ENCODE assay signal across 8 cellular contexts in genomic region chr7:124152859-124153692, GRCh38.
DNase-seq lines count a peak whose midpoint lies in the region; ATAC-seq, FAIRE-seq and TF ChIP-seq lines count a peak whose summit lies in the region.

No MANE protein-coding gene starts in this region.

- peaks cover 6% of the 10 kb centered on the region for H3K4me1 ChIP-seq in A673 (ENCODE audit: insufficient read depth, low read length, poor library complexity, severe bottlenecking)
- no peaks in the 10 kb centered on the region for H3K4me1 ChIP-seq in Karpas-422 (ENCODE audit: low read length)
- no peaks in the 10 kb centered on the region for H3K4me1 ChIP-seq in HepG2 (ENCODE audit: insufficient read depth, low read length)

- CTCF ChIA-PET in A673 (lab: Charles Lee): no interaction called here
- CTCF ChIA-PET in WTC11 (lab: Charles Lee): no interaction called here
- CTCF ChIA-PET in HepG2 (lab: Yijun Ruan, JAX; ENCODE audit: low intra/inter-chr PET ratio, low total read pairs): interaction anchor here (0.7 to 1.4 kb wide), 3 partner anchors 632 to 703 kb away, joined by 4 to 7 read pairs (median 5); no protein-coding TSS in a partner anchor

- no peak for TF ChIP-seq EP300 in HepG2 (IDR thresholded peaks at IDR 0.05; ENCODE audit: low read depth in 2 of 2, low read length in 2 of 2)
- no peak for TF ChIP-seq EP300 in HepG2 (CRISPR knock-in tag; IDR thresholded peaks at IDR 0.05; ENCODE audit: borderline replicate concordance)

- WGBS in HepG2 (ENCODE audit: low lambda C conversion rate): 0% methylated on average over 1 of the region's 1 CpG

- H3K4me1 Mint-ChIP-seq in WTC11: peaks cover 10% of the 10 kb centered on the region
- H3K4me1 Mint-ChIP-seq in activated CD4-positive, alpha-beta T cell treated with anti-CD3 and anti-CD28 coated beads, Interleukin-2, amount 10 ng/mL, durations not matched to agents 24 days and 14 days: no peaks in the 10 kb centered on the region

- in situ Hi-C loops in HepG2 (cut with HindIII; ENCODE audit: extremely low pct_ligation_motif_present, low pct_unique_long_range_greater_than_20kb): loop anchor here (5.0 to 10.0 kb wide), 2 partner anchors 629 to 702 kb away; no protein-coding TSS in a partner anchor

- intact Hi-C loops in A673 (cut with micrococcal nuclease; ENCODE audit: unreplicated experiment): loop anchor here (5.0 kb wide), 3 partner anchors 121 to 704 kb away; partner anchors contain the start of gene TMEM229A
- intact Hi-C loops in HepG2 (cut with micrococcal nuclease; ENCODE audit: unreplicated experiment): loop anchor here (1.0 to 5.0 kb wide), 2 partner anchors 124 to 632 kb away; no protein-coding TSS in a partner anchor
- intact Hi-C loops in activated CD4-positive, alpha-beta T cell treated with anti-CD3 and anti-CD28 coated beads, Interleukin-2, amount 10 ng/mL, durations not matched to agents 24 days and 14 days (cut with micrococcal nuclease): no loop called here

- no peak for FAIRE-seq in HepG2 (lab: Jason Lieb, UNC)

- TF ChIP-seq CTCF in A673 (conservative IDR thresholded peaks at IDR 0.05; ENCODE audit: low read depth, low read length) (peak; percentile 58), WTC11 (IDR thresholded peaks at IDR 0.05) (no peak), HepG2 (CRISPR knock-in tag; IDR thresholded peaks at IDR 0.05) (peak; percentile 46)

- no peak for TF ChIP-seq POLR2A in HepG2 (IDR thresholded peaks at IDR 0.05; ENCODE audit: insufficient read depth in 1 of 2, low read depth in 2 of 2, low read length in 2 of 2)

- DNase-seq in A673 (ENCODE audit: low spot score) (peak; percentile 66), Karpas-422 (peak; percentile 69), WTC11 (ENCODE audit: low spot score) (peak; percentile 17), HepG2 (ENCODE audit: low spot score) (peak; percentile 27)
- DNase-seq in activated CD4-positive, CD25-positive, alpha-beta regulatory T cell treated with anti-CD3 and anti-CD28 coated beads, Interleukin-2, amount 50 U/mL, for 72 hours: no peak
- no peak for DNase-seq in activated CD4-positive, alpha-beta T cell treated with anti-CD3 and anti-CD28 coated beads, Interleukin-2, amount 10 ng/mL, durations not matched to agents 24 days and 14 days

- H3K36me3 Mint-ChIP-seq in WTC11: peaks cover 5% of the 10 kb centered on the region; the same call in 1 of the 2 replicates
- H3K36me3 Mint-ChIP-seq in activated CD4-positive, alpha-beta T cell treated with anti-CD3 and anti-CD28 coated beads, Interleukin-2, amount 10 ng/mL, durations not matched to agents 24 days and 14 days (ENCODE audit: low read depth): no peaks in the 10 kb centered on the region

- no peaks in the 10 kb centered on the region for H3K36me3 ChIP-seq in A673 (ENCODE audit: insufficient read depth, low read length, poor library complexity, severe bottlenecking)
- H3K36me3 ChIP-seq in Karpas-422 (ENCODE audit: insufficient read depth, low read length): no peaks in the 10 kb centered on the region
- H3K36me3 ChIP-seq in HepG2 (replicated peaks in 1 of 2; ENCODE audit: control insufficient read depth in 1 of 2, insufficient read depth in 2 of 2, low read length in 2 of 2): no peaks in the 10 kb centered on the region

- no peak overlapping the region for H3K4me3 Mint-ChIP-seq in WTC11
- no peak overlapping the region for H3K4me3 Mint-ChIP-seq in activated CD4-positive, alpha-beta T cell treated with anti-CD3 and anti-CD28 coated beads, Interleukin-2, amount 10 ng/mL, durations not matched to agents 24 days and 14 days

- H3K27me3 Mint-ChIP-seq in WTC11 (ENCODE audit: low read depth): no peaks in the 10 kb centered on the region
- H3K27me3 Mint-ChIP-seq in activated CD4-positive, alpha-beta T cell treated with anti-CD3 and anti-CD28 coated beads, Interleukin-2, amount 10 ng/mL, durations not matched to agents 24 days and 14 days: no peaks in the 10 kb centered on the region

- H3K27ac ChIP-seq in A673 (ENCODE audit: low read depth, low read length, poor library complexity, severe bottlenecking) (no peak overlapping the region), Karpas-422 (ENCODE audit: low read length) (no peak overlapping the region), HepG2 (ENCODE audit: extremely low read length, insufficient read depth, low read length) (no peak overlapping the region)

- no peak overlapping the region for H3K27ac Mint-ChIP-seq in WTC11
- no peak overlapping the region for H3K27ac Mint-ChIP-seq in activated CD4-positive, alpha-beta T cell treated with anti-CD3 and anti-CD28 coated beads, Interleukin-2, amount 10 ng/mL, durations not matched to agents 24 days and 14 days

- H3K79me2 ChIP-seq in Karpas-422 (ENCODE audit: low read length) (no peaks in the 10 kb centered on the region), HepG2 (ENCODE audit: insufficient read depth, low read length) (no peaks in the 10 kb centered on the region)

- peak; percentile 73 for ATAC-seq in GM18867 (IDR thresholded peaks at IDR 0.05; ENCODE audit: unreplicated experiment)
- peak; percentile 99 for ATAC-seq in WTC11
- ATAC-seq in HepG2: peak; percentile 95
- no peak for ATAC-seq in HG03135 (IDR thresholded peaks at IDR 0.05; ENCODE audit: unreplicated experiment)

- no peaks in the 10 kb centered on the region for H3K27me3 ChIP-seq in A673 (replicated peaks; ENCODE audit: insufficient read depth, low read depth, low read length, poor library complexity)
- H3K27me3 ChIP-seq in Karpas-422 (ENCODE audit: low read length): no peaks in the 10 kb centered on the region
- H3K27me3 ChIP-seq in HepG2 (ENCODE audit: control insufficient read depth in 1 of 2, insufficient read depth in 2 of 2, low read length in 2 of 2): no peaks in the 10 kb centered on the region

- H2AFZ ChIP-seq in Karpas-422 (ENCODE audit: low read length) (no peak overlapping the region), HepG2 (ENCODE audit: low read length) (no peak overlapping the region)

- BruUV-seq in A673 (replicated peaks; lab: Mats Ljungman, UMichigan) (no TSS peak), HepG2 (replicated peaks; lab: Mats Ljungman, UMichigan) (no TSS peak)

- H3K9me3 Mint-ChIP-seq in WTC11: peaks cover 15% of the 10 kb centered on the region
- no peaks in the 10 kb centered on the region for H3K9me3 Mint-ChIP-seq in activated CD4-positive, alpha-beta T cell treated with anti-CD3 and anti-CD28 coated beads, Interleukin-2, amount 10 ng/mL, durations not matched to agents 24 days and 14 days

- H3K4me3 ChIP-seq in A673 (ENCODE audit: low read depth, low read length, poor library complexity, severe bottlenecking): no peak overlapping the region
- no peak overlapping the region for H3K4me3 ChIP-seq in Karpas-422 (ENCODE audit: low read length)
- no peak overlapping the region for H3K4me3 ChIP-seq in HepG2 (replicated peaks in 1 of 3; ENCODE audit: insufficient read depth in 1 of 3, low read depth in 2 of 3, low read length in 3 of 3)

- H3K4me2 ChIP-seq in Karpas-422 (ENCODE audit: low read depth, low read length, poor library complexity, severe bottlenecking) (no peak overlapping the region), HepG2 (ENCODE audit: low read depth, low read length) (no peak overlapping the region)

- H4K20me1 ChIP-seq in Karpas-422 (ENCODE audit: insufficient read depth, low read depth, low read length) (no peaks in the 10 kb centered on the region), HepG2 (ENCODE audit: insufficient read depth, low read length) (no peaks in the 10 kb centered on the region)

- H3K9me2 ChIP-seq in Karpas-422 (replicated peaks; ENCODE audit: insufficient read depth, low read length): no peaks in the 10 kb centered on the region

- H3K9ac ChIP-seq in Karpas-422 (ENCODE audit: low read length): no peak overlapping the region
- no peak overlapping the region for H3K9ac ChIP-seq in HepG2 (ENCODE audit: insufficient read depth, low read depth, low read length)

- TF ChIP-seq RAD21 in HepG2 (CRISPR knock-in tag; IDR thresholded peaks at IDR 0.05): no peak

- POLR2A ChIA-PET in A673 (lab: Charles Lee; ENCODE audit: low non-redundant PET) (no interaction called here), WTC11 (lab: Charles Lee) (no interaction called here), HepG2 (lab: Yijun Ruan, JAX) (no interaction called here)

- H3K9me3 ChIP-seq in A673 (ENCODE audit: low read depth, low read length, poor library complexity, severe bottlenecking): no peaks in the 10 kb centered on the region
- no peaks in the 10 kb centered on the region for H3K9me3 ChIP-seq in Karpas-422 (ENCODE audit: low read length)
- H3K9me3 ChIP-seq in HepG2 (ENCODE audit: low read length): no peaks in the 10 kb centered on the region

TF ChIP-seq in WTC11, 78 proteins besides CTCF, POLR2A, EP300 and RAD21:
- TF ChIP-seq FOXK1 (CRISPR knock-in tag; IDR thresholded peaks at IDR 0.05) (no peak), KAT7 (CRISPR knock-in tag; IDR thresholded peaks at IDR 0.05; ENCODE audit: borderline replicate concordance) (no peak), PREB (CRISPR knock-in tag; IDR thresholded peaks at IDR 0.05; ENCODE audit: borderline replicate concordance) (no peak), ELF4 (CRISPR knock-in tag; IDR thresholded peaks at IDR 0.05; ENCODE audit: low read depth) (no peak)

TF ChIP-seq in HepG2, 621 proteins besides CTCF, POLR2A, EP300 and RAD21:
- no peak for TF ChIP-seq JARID2 (CRISPR knock-in tag; IDR thresholded peaks at IDR 0.05; ENCODE audit: insufficient replicate concordance)
- no peak for TF ChIP-seq CREB3 (CRISPR knock-in tag; IDR thresholded peaks at IDR 0.05)
- TF ChIP-seq STAG1 (CRISPR knock-in tag; IDR thresholded peaks at IDR 0.05): peak; percentile 43
- TF ChIP-seq POLR2AphosphoS2 (IDR thresholded peaks at IDR 0.05; ENCODE audit: low read depth, low read length): no peak
- peak; percentile 49; the same call in 1 of the 2 replicates for TF ChIP-seq SMC3 (IDR thresholded peaks at IDR 0.05; ENCODE audit: low read length)
- no peak for TF ChIP-seq HOXA9 (CRISPR knock-in tag; IDR thresholded peaks at IDR 0.05; ENCODE audit: borderline replicate concordance)

Comparison
In these comparisons a context has a peak if more than half of its experiments do, and no peak if none do; other contexts are left out.
1. DNase-seq: peak in A673 (single experiment), Karpas-422 (single experiment), WTC11 (single experiment) and HepG2 (single experiment); none in activated CD4-positive, CD25-positive, alpha-beta regulatory T cell treated with anti-CD3 and anti-CD28 coated beads, Interleukin-2, amount 50 U/mL, for 72 hours (single experiment) and activated CD4-positive, alpha-beta T cell treated with anti-CD3 and anti-CD28 coated beads, Interleukin-2, amount 10 ng/mL, durations not matched to agents 24 days and 14 days (single experiment).